Comparison of ENCODE assay signal across 11 cellular contexts in the genomic region with DNA sequence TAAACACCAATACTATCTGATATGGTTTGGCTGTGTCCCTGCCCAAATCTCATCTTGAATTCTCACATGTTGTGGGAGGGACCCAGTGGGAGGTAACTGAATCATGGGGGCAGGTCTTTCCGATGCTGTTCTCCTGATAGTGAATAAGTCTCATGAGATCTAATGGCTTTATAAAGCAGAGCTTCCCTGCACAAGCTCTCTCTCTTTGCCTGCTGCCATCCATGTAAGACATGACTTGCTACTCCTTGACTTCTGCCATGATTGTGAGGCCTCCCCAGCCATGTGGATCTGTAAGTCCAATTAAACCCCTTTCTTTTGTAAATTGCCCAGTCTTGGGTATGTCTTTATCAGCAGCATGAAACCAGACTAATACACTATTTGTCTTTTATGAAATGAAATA. TPM values are rescaled to one million over a fixed set of nuclear protein-coding genes. Genes with fewer than 3 reads are reported as not detected.
"Had no signal": no experiment of that assay in that cellular context is flagged by ENCODE, and none has a peak within 500 bp of the region (broad histone marks: within the 10 kb centered on the region; RNA-seq: fewer than 3 reads in every experiment).

No MANE protein-coding gene starts in this region.

RNA-seq across cellular contexts. Expression of a gene that starts 9.3 kb away (rescaled TPM):
- total RNA-seq: activated B cell treated with CpG ODN at 0.5 μM for 24 hours; activated CD4-positive, alpha-beta memory T cell treated with anti-CD3 and anti-CD28 coated beads for 36 hours; activated CD4-positive, alpha-beta memory T cell treated with anti-CD3 and anti-CD28 coated beads, Interleukin-2, amount 10 ng/mL, durations not matched to agents 7 days and 5 days; activated CD4-positive, alpha-beta T cell treated with anti-CD3 and anti-CD28 coated beads for 36 hours; activated CD4-positive, alpha-beta T cell treated with anti-CD3 and anti-CD28 coated beads, Interleukin-2, amount 10 ng/mL, durations not matched to agents 24 days and 14 days; activated CD4-positive, alpha-beta T cell treated with anti-CD3 and anti-CD28 coated beads, Interleukin-2, amount 10 ng/mL, durations not matched to agents 7 days and 5 days; activated CD8-positive, alpha-beta memory T cell treated with anti-CD3 and anti-CD28 coated beads for 36 hours; activated CD8-positive, alpha-beta memory T cell treated with anti-CD3 and anti-CD28 coated beads, Interleukin-2, amount 10 ng/mL, durations not matched to agents 7 days and 5 days; activated CD8-positive, alpha-beta T cell treated with anti-CD3 and anti-CD28 coated beads for 36 hours; activated CD8-positive, alpha-beta T cell treated with anti-CD3 and anti-CD28 coated beads, Interleukin-2, amount 10 ng/mL, durations not matched to agents 7 days and 5 days; T-helper 17 cell had no signal
